19 cellular contexts compared by ENCODE assay signal in the genomic region with DNA sequence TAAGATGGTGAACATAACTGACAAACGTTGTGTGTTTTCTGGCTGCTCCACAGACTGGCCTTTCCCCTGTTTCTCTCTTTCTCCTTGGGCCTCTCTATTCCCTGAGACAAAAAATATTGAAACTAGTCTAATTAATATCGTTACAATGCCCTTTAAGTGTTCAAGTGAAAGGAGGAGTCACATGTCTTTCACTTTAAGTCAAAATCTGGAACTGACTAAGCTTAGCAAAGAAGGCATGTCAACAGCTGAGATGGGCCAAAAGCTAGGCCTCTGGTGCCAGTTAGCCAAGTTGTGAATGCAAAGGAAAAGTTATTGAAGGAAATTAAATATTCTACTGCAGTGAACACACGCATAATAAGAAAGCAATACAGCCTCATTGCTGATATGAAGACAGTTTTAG. TPM values are rescaled to one million over a fixed set of nuclear protein-coding genes. Genes with fewer than 3 reads are reported as not detected.
DNase-seq lines count a peak whose midpoint lies in the region; ATAC-seq and TF ChIP-seq lines count a peak whose summit lies in the region.
"Had no signal": no experiment of that assay in that cellular context is flagged by ENCODE, and none has a peak within 500 bp of the region (broad histone marks: within the 10 kb centered on the region; RNA-seq: fewer than 3 reads in every experiment).

No MANE protein-coding gene starts in this region.

- H3K4me2 ChIP-seq in SU-DHL-6 (ENCODE audit: low read depth, low read length, poor library complexity, severe bottlenecking), result peak overlapping the region; percentile 57

- no peaks in the 10 kb centered on the region for H3K36me3 Mint-ChIP-seq in activated CD4-positive, alpha-beta T cell treated with anti-CD3 and anti-CD28 coated beads for 36 hours (ENCODE audit: low read depth)
- no peaks in the 10 kb centered on the region for H3K36me3 Mint-ChIP-seq in stimulated activated effector memory CD8-positive, alpha-beta T cell treated with anti-CD3 and anti-CD28 coated beads, Interleukin-12 subunit alpha, Interleukin-12 subunit beta, amount 100 ng/mL, for 72 hours
- peaks cover 0 to 6% of the 10 kb centered on the region in 2 donors for H3K36me3 Mint-ChIP-seq in activated naive CD4-positive, alpha-beta T cell treated with anti-CD3 and anti-CD28 coated beads, Interleukin-2, amount 50 U/mL, for 72 hours

- CTCF ChIA-PET in activated CD4-positive, alpha-beta T cell treated with anti-CD3 and anti-CD28 coated beads for 36 hours (lab: Charles Lee), result no interaction called here

- no peaks in the 10 kb centered on the region for H3K4me1 Mint-ChIP-seq in activated CD4-positive, alpha-beta T cell treated with anti-CD3 and anti-CD28 coated beads for 36 hours
- peaks cover 20% of the 10 kb centered on the region for H3K4me1 Mint-ChIP-seq in stimulated activated effector memory CD8-positive, alpha-beta T cell treated with anti-CD3 and anti-CD28 coated beads, Interleukin-12 subunit alpha, Interleukin-12 subunit beta, amount 100 ng/mL, for 72 hours

- no peaks in the 10 kb centered on the region for H3K9me3 Mint-ChIP-seq in activated CD4-positive, alpha-beta T cell treated with anti-CD3 and anti-CD28 coated beads for 36 hours (ENCODE audit: low read depth)
- no peaks in the 10 kb centered on the region for H3K9me3 Mint-ChIP-seq in stimulated activated effector memory CD8-positive, alpha-beta T cell treated with anti-CD3 and anti-CD28 coated beads, Interleukin-12 subunit alpha, Interleukin-12 subunit beta, amount 100 ng/mL, for 72 hours
- no peaks in the 10 kb centered on the region for H3K9me3 Mint-ChIP-seq in activated naive CD4-positive, alpha-beta T cell treated with anti-CD3 and anti-CD28 coated beads, Interleukin-2, amount 50 U/mL, for 72 hours

- DNase-seq in activated CD4-positive, alpha-beta T cell treated with anti-CD3 and anti-CD28 coated beads for 36 hours, result peak; percentile 6
- DNase-seq in activated CD4-positive, alpha-beta T cell treated with anti-CD3 and anti-CD28 coated beads for 4 hours, result no peak
- DNase-seq in stimulated activated effector memory CD8-positive, alpha-beta T cell treated with anti-CD3 and anti-CD28 coated beads, Interleukin-12 subunit alpha, Interleukin-12 subunit beta, amount 100 ng/mL, for 72 hours (ENCODE audit: low spot score in 2 of 2), result no peak
- no peak for DNase-seq in GM19240 (ENCODE audit: insufficient read length, low spot score)
- DNase-seq in psoas muscle, result no peak
- DNase-seq in activated naive CD4-positive, alpha-beta T cell treated with anti-CD3 and anti-CD28 coated beads, Interleukin-2, amount 50 U/mL, for 72 hours (ENCODE audit: low spot score in 2 of 2), result no peak
- DNase-seq: 8988T, C1 segment of cervical spinal cord, Caco-2, DMS53, KG1, NCI-H1092, NCI-H1694 treated with DMSO at 0.1 percent for 48 hours, NCI-H446, NCI-H748 treated with DMSO at 0.1 percent for 48 hours, SHP77 treated with DMSO at 0.1 percent for 48 hours had no signal

- no peak for ATAC-seq in activated CD4-positive, alpha-beta T cell treated with anti-CD3 and anti-CD28 coated beads for 36 hours
- ATAC-seq in HG02798 (IDR thresholded peaks at IDR 0.05; ENCODE audit: poor library complexity, unreplicated experiment) (peak; percentile 37), psoas muscle (no peak)
- peak; percentile 80 for ATAC-seq in stimulated activated effector memory CD8-positive, alpha-beta T cell treated with anti-CD3 and anti-CD28 coated beads, Interleukin-12 subunit alpha, Interleukin-12 subunit beta, amount 100 ng/mL, for 72 hours
- ATAC-seq in activated naive CD4-positive, alpha-beta T cell treated with anti-CD3 and anti-CD28 coated beads, Interleukin-2, amount 50 U/mL, for 72 hours, result no peak

- no peak overlapping the region for H3K4me3 ChIP-seq in SU-DHL-6 (ENCODE audit: insufficient read depth, low read length, poor library complexity, severe bottlenecking)
- H3K4me3 ChIP-seq in psoas muscle, result no peak overlapping the region

- POLR2A ChIA-PET in activated CD4-positive, alpha-beta T cell treated with anti-CD3 and anti-CD28 coated beads for 36 hours (lab: Charles Lee), result no interaction called here

- H2AFZ ChIP-seq in SU-DHL-6 (ENCODE audit: low read depth, low read length, severe bottlenecking), result peak overlapping the region; percentile 61

- H3F3A ChIP-seq in SU-DHL-6 (ENCODE audit: insufficient read depth), result peaks cover 69% of the 10 kb centered on the region

- H3K9me3 ChIP-seq in SU-DHL-6 (ENCODE audit: insufficient read depth, low read length), result no peaks in the 10 kb centered on the region
- no peaks in the 10 kb centered on the region for H3K9me3 ChIP-seq in psoas muscle
- H3K9me3 ChIP-seq: Caco-2 had no signal

- no peaks in the 10 kb centered on the region for H4K20me1 ChIP-seq in SU-DHL-6 (ENCODE audit: low read depth, low read length)

- H3K4me3 Mint-ChIP-seq in activated CD4-positive, alpha-beta T cell treated with anti-CD3 and anti-CD28 coated beads for 36 hours, result no peak overlapping the region
- H3K4me3 Mint-ChIP-seq in stimulated activated effector memory CD8-positive, alpha-beta T cell treated with anti-CD3 and anti-CD28 coated beads, Interleukin-12 subunit alpha, Interleukin-12 subunit beta, amount 100 ng/mL, for 72 hours, result no peak overlapping the region

- H3K9ac ChIP-seq in SU-DHL-6 (ENCODE audit: low read length), result peak overlapping the region; percentile 31

- no peaks in the 10 kb centered on the region for H3K4me1 ChIP-seq in psoas muscle
- H3K4me1 ChIP-seq: Caco-2 had no signal

- TF ChIP-seq CTCF in SU-DHL-6 (IDR thresholded peaks at IDR 0.05; ENCODE audit: insufficient read depth, low read length, poor library complexity, severe bottlenecking) (no peak), psoas muscle (IDR thresholded peaks at IDR 0.05) (no peak)

- intact Hi-C loops in activated CD4-positive, alpha-beta T cell treated with anti-CD3 and anti-CD28 coated beads for 36 hours (cut with DNase I, micrococcal nuclease), result no loop called here
- intact Hi-C loops in psoas muscle (cut with DNase I), result no loop called here

- H3K79me2 ChIP-seq in SU-DHL-6 (ENCODE audit: insufficient read depth, low read length), result no peaks in the 10 kb centered on the region

- H3K9me2 ChIP-seq in SU-DHL-6 (replicated peaks; ENCODE audit: insufficient read depth, low read length), result no peaks in the 10 kb centered on the region

- H3K27ac ChIP-seq in SU-DHL-6 (ENCODE audit: low read depth, low read length) (peak overlapping the region; percentile 86), psoas muscle (no peak overlapping the region)

- WGBS in psoas muscle, 3 donors, result 63 to 66% (median 64%) methylated on average over 3 of the region's 3 CpGs

- no peaks in the 10 kb centered on the region for H3K36me3 ChIP-seq in SU-DHL-6 (ENCODE audit: low read length)
- no peaks in the 10 kb centered on the region for H3K36me3 ChIP-seq in psoas muscle (ENCODE audit: insufficient read depth in 1 of 2, low read depth in 1 of 2)

- H3K27ac Mint-ChIP-seq in activated CD4-positive, alpha-beta T cell treated with anti-CD3 and anti-CD28 coated beads for 36 hours, result no peak overlapping the region
- H3K27ac Mint-ChIP-seq in stimulated activated effector memory CD8-positive, alpha-beta T cell treated with anti-CD3 and anti-CD28 coated beads, Interleukin-12 subunit alpha, Interleukin-12 subunit beta, amount 100 ng/mL, for 72 hours, result peak overlapping the region; percentile 80
- no peak overlapping the region for H3K27ac Mint-ChIP-seq in activated naive CD4-positive, alpha-beta T cell treated with anti-CD3 and anti-CD28 coated beads, Interleukin-2, amount 50 U/mL, for 72 hours

- H3K27me3 ChIP-seq in SU-DHL-6 (ENCODE audit: low read length), result no peaks in the 10 kb centered on the region
- no peaks in the 10 kb centered on the region for H3K27me3 ChIP-seq in psoas muscle (ENCODE audit: insufficient read depth in 3 of 3, low read length in 2 of 3)

- H3K27me3 Mint-ChIP-seq in activated CD4-positive, alpha-beta T cell treated with anti-CD3 and anti-CD28 coated beads for 36 hours, result peaks cover 2% of the 10 kb centered on the region

RNA-seq across cellular contexts. Expression of a gene that starts 32.2 kb away (rescaled TPM):
- 1 to 10 TPM; 1.1 to 1.2 TPM for total RNA-seq in activated CD4-positive, alpha-beta T cell treated with anti-CD3 and anti-CD28 coated beads for 36 hours
- total RNA-seq in psoas muscle, result under 1 TPM in 2 of 4 donors, not detected in 2; 0.25 to 0.44 TPM
- polyA plus RNA-seq in psoas muscle, result under 1 TPM; 0.03 to 0.06 (median 0.03) TPM
- 1 to 10 TPM in 1 of 2 donors, not detected in 1; 1.3 TPM for total RNA-seq in activated naive CD4-positive, alpha-beta T cell treated with anti-CD3 and anti-CD28 coated beads, Interleukin-2, amount 50 U/mL, for 72 hours
- total RNA-seq: Caco-2, MCF 10A had no signal

RNA-seq across cellular contexts. Expression of a gene that starts 44.2 kb away (rescaled TPM):
- not detected for total RNA-seq in activated CD4-positive, alpha-beta T cell treated with anti-CD3 and anti-CD28 coated beads for 36 hours
- under 1 TPM in 1 of 4 donors, not detected in 3; 0.17 TPM for total RNA-seq in psoas muscle
- polyA plus RNA-seq in psoas muscle, result under 1 TPM in 1 of 3 donors, not detected in 2; 0.03 TPM
- total RNA-seq in activated naive CD4-positive, alpha-beta T cell treated with anti-CD3 and anti-CD28 coated beads, Interleukin-2, amount 50 U/mL, for 72 hours, result not detected
- total RNA-seq: Caco-2, MCF 10A had no signal

Comparison
In these comparisons a context has a peak if more than half of its experiments do, and no peak if none do; other contexts are left out.
1. ATAC-seq: peak in HG02798 (single experiment) and stimulated activated effector memory CD8-positive, alpha-beta T cell treated with anti-CD3 and anti-CD28 coated beads, Interleukin-12 subunit alpha, Interleukin-12 subunit beta, amount 100 ng/mL, for 72 hours (single experiment); none in activated CD4-positive, alpha-beta T cell treated with anti-CD3 and anti-CD28 coated beads for 36 hours (single experiment), psoas muscle (0 of 4) and activated naive CD4-positive, alpha-beta T cell treated with anti-CD3 and anti-CD28 coated beads, Interleukin-2, amount 50 U/mL, for 72 hours (0 of 2).